8 cellular contexts compared by ENCODE assay signal in genomic region chr7:152833074-152833974, GRCh38.
DNase-seq lines count a peak whose midpoint lies in the region; ATAC-seq and TF ChIP-seq lines count a peak whose summit lies in the region.
"Not testable (repeated sequence)": the region's sequence is repeated elsewhere in the genome, so short reads cannot be mapped to it uniquely, and the experiment has no call there.

No MANE protein-coding gene starts in this region.

- peaks cover 10% of the 10 kb centered on the region for H3K36me3 Mint-ChIP-seq in endodermal cell (ENCODE audit: low read depth)

- TF ChIP-seq EP300 in sigmoid colon (IDR thresholded peaks at IDR 0.05): not testable (repeated sequence)

- 83 to 84% methylated on average over 9 to 18 of the region's 19 CpGs for whole genome bisulfite sequencing in endodermal cell (ENCODE audit: insufficient coverage in 1 of 2, insufficient read length in 1 of 2), 2 experiments
- WGBS in sigmoid colon, 2 donors: 80 to 86% methylated on average over 19 of the region's 19 CpGs

- H3K4me1 Mint-ChIP-seq in endodermal cell: not testable (repeated sequence)

- not testable (repeated sequence) for H3K27me3 Mint-ChIP-seq in endodermal cell (ENCODE audit: insufficient read depth)

- not testable (repeated sequence) for H3K4me3 Mint-ChIP-seq in endodermal cell

- not testable (repeated sequence) for H3K36me3 ChIP-seq in BE2C; endodermal cell (ENCODE audit: control insufficient read depth, insufficient read depth, low read length); sigmoid colon

- peak overlapping the region; percentile 70 for H3K27ac Mint-ChIP-seq in endodermal cell

- TF ChIP-seq CTCF in BE2C (IDR thresholded peaks at IDR 0.05; ENCODE audit: low read depth, low read length): peak; percentile 65
- peak; percentile 78 for TF ChIP-seq CTCF in VCaP (conservative IDR thresholded peaks at IDR 0.05)
- TF ChIP-seq CTCF in endodermal cell (conservative IDR thresholded peaks at IDR 0.05): peak; percentile 77
- peak in 3 of 4 experiments; percentile 42 to 69 (median 53) for TF ChIP-seq CTCF in sigmoid colon (IDR thresholded peaks at IDR 0.05)

- not testable (repeated sequence) for H3K9me3 Mint-ChIP-seq in endodermal cell

- not testable (repeated sequence) for H3K9me3 ChIP-seq in BE2C; endodermal cell (ENCODE audit: control insufficient read depth, low read length); sigmoid colon

- intact Hi-C loops in left colon (cut with DNase I, micrococcal nuclease); sigmoid colon (cut with DNase I): not testable (repeated sequence)

- ATAC-seq in GM18861 (IDR thresholded peaks at IDR 0.05; ENCODE audit: unreplicated experiment) (peak; percentile 60), HG03103 (IDR thresholded peaks at IDR 0.05; ENCODE audit: low read depth, unreplicated experiment) (peak; percentile 72), left colon (peak; percentile 37)

- not testable (repeated sequence) for DNase-seq in BE2C, left colon, sigmoid colon
- peak; percentile 2 for DNase-seq in NCI-H2196 (lab: John Stamatoyannopoulos, UW; ENCODE audit: unreplicated experiment)
- peak; percentile 69 for DNase-seq in endodermal cell

- not testable (repeated sequence) for H3K27ac ChIP-seq in VCaP; endodermal cell (ENCODE audit: low read depth, low read length); sigmoid colon

- TF ChIP-seq POLR2A in sigmoid colon (IDR thresholded peaks at IDR 0.05): not testable (repeated sequence)

- not testable (repeated sequence) for H3K9ac ChIP-seq in endodermal cell (ENCODE audit: extremely low read depth, low read length, poor library complexity, severe bottlenecking)

- H3K27me3 ChIP-seq in BE2C; endodermal cell (ENCODE audit: control insufficient read depth, insufficient read depth, low read length, poor library complexity, severe bottlenecking); sigmoid colon: not testable (repeated sequence)

- H3K4me1 ChIP-seq in BE2C; endodermal cell (ENCODE audit: control insufficient read depth, insufficient read depth, low read length); sigmoid colon: not testable (repeated sequence)

- not testable (repeated sequence) for H3K4me3 ChIP-seq in BE2C (ENCODE audit: low read depth, low read length); endodermal cell (ENCODE audit: low read length); sigmoid colon
